In genomic region chr7:35802102-35802466, GRCh38 we compare ENCODE assay signal across 8 cellular contexts. TPM values are rescaled to one million over a fixed set of nuclear protein-coding genes. Genes with fewer than 3 reads are reported as not detected.
A peak's percentile ranks its signal among the peaks of the same experiment; 100 is the strongest.
DNase-seq lines count a peak whose midpoint lies in the region; ATAC-seq and TF ChIP-seq lines count a peak whose summit lies in the region.

No MANE protein-coding gene starts in this region.

- no peaks in the 10 kb centered on the region for H3K36me3 Mint-ChIP-seq in MCF 10A (ENCODE audit: insufficient read depth, unreplicated experiment)

- peak overlapping the region; percentile 75 for H3K4me2 ChIP-seq in mesendoderm (ENCODE audit: low read length)

- POLR2A ChIA-PET in MCF 10A (lab: Yijun Ruan, JAX): interaction anchor here (0.7 to 5.9 kb wide), 13 partner anchors 10 to 590 kb away, joined by 3 to 113 read pairs (median 5); partner anchors contain the start of gene HERPUD2

- H3K9ac ChIP-seq in mesendoderm (ENCODE audit: low read length): peak overlapping the region; percentile 98

- H4K8ac ChIP-seq in mesendoderm (ENCODE audit: low read depth, low read length): no peak overlapping the region

- H3K27ac ChIP-seq in heart left ventricle: peak overlapping the region; percentile 90 to 99 (median 97)
- no peak overlapping the region for H3K27ac ChIP-seq in mesendoderm (ENCODE audit: low read depth, low read length)
- H3K27ac ChIP-seq in uterus: peak overlapping the region; percentile 98 to 99

- WGBS in heart left ventricle, 4 donors: 0 to 1% (median 1%) methylated on average over 4 of the region's 4 CpGs
- WGBS in mesendoderm (ENCODE audit: extremely low coverage, insufficient coverage, low lambda C conversion rate): no CpG with 5 or more reads among the region's 4 CpGs

- H3K18ac ChIP-seq in mesendoderm (ENCODE audit: low read length): no peak overlapping the region

- H3K27me3 ChIP-seq in heart left ventricle: no peaks in the 10 kb centered on the region
- no peaks in the 10 kb centered on the region for H3K27me3 ChIP-seq in mesendoderm (ENCODE audit: insufficient read depth, low read length, poor library complexity)
- no peaks in the 10 kb centered on the region for H3K27me3 ChIP-seq in uterus

- no peak overlapping the region for H3K23ac ChIP-seq in mesendoderm (ENCODE audit: low read length)

- no peak for TF ChIP-seq CTCF in heart left ventricle (IDR thresholded peaks at IDR 0.05)
- no peak for TF ChIP-seq CTCF in MCF 10A (IDR thresholded peaks at IDR 0.05; ENCODE audit: unreplicated experiment)
- TF ChIP-seq CTCF in uterus (IDR thresholded peaks at IDR 0.05): no peak

- H3K56ac ChIP-seq in mesendoderm (ENCODE audit: low read length): peak overlapping the region; percentile 78

- no peak overlapping the region for H4K5ac ChIP-seq in mesendoderm (ENCODE audit: low read length)

- H2BK120ac ChIP-seq in mesendoderm (ENCODE audit: low read depth, low read length): no peak overlapping the region

- peaks cover 44% of the 10 kb centered on the region for H3K79me2 ChIP-seq in mesendoderm (ENCODE audit: control insufficient read depth, insufficient read depth, low read length)

- DNase-seq in heart left ventricle: no peak
- no peak for DNase-seq in left ventricle myocardium superior
- no peak for DNase-seq in MCF 10A (ENCODE audit: unreplicated experiment)
- DNase-seq in mesendoderm: no peak
- DNase-seq in uterus: no peak
- DNase-seq in NCI-H1048 (lab: John Stamatoyannopoulos, UW): no peak
- no peak for DNase-seq in COLO668 (lab: John Stamatoyannopoulos, UW; ENCODE audit: unreplicated experiment)

- H3K79me1 ChIP-seq in mesendoderm (ENCODE audit: low read length): peaks cover 2% of the 10 kb centered on the region

- intact Hi-C loops in heart left ventricle (cut with DNase I) (loop anchor here (2.0 to 10.0 kb wide), 13 partner anchors 40 to 105 kb away; no protein-coding TSS in a partner anchor), left ventricle myocardium superior (cut with micrococcal nuclease) (loop anchor here (10.0 kb wide), 2 partner anchors 73 to 103 kb away; no protein-coding TSS in a partner anchor), MCF 10A (cut with micrococcal nuclease) (loop anchor here (1.0 to 5.0 kb wide), 3 partner anchors 40 to 110 kb away; no protein-coding TSS in a partner anchor), uterus (cut with DNase I; ENCODE audit: low total_unique reads) (no loop called here)

- TF ChIP-seq POLR2A in heart left ventricle (IDR thresholded peaks at IDR 0.05) (no peak), uterus (IDR thresholded peaks at IDR 0.05) (no peak)

- no peaks in the 10 kb centered on the region for H3K27me3 Mint-ChIP-seq in MCF 10A (ENCODE audit: insufficient read depth, unreplicated experiment)

- peaks cover 10% of the 10 kb centered on the region for H3K4me1 Mint-ChIP-seq in MCF 10A (ENCODE audit: insufficient read depth, unreplicated experiment)

- H3K9me3 Mint-ChIP-seq in MCF 10A (ENCODE audit: unreplicated experiment): no peaks in the 10 kb centered on the region

- no peak overlapping the region for H2AK5ac ChIP-seq in mesendoderm (ENCODE audit: low read length)

- H3K4me1 ChIP-seq in heart left ventricle: peaks cover 0 to 62% (median 39%) of the 10 kb centered on the region in 12 donors
- peaks cover 2% of the 10 kb centered on the region for H3K4me1 ChIP-seq in mesendoderm (ENCODE audit: control insufficient read depth, low read depth, low read length)
- H3K4me1 ChIP-seq in uterus: no peaks in the 10 kb centered on the region

- CTCF ChIA-PET in MCF 10A (lab: Yijun Ruan, JAX): interaction anchor here (0.5 to 3.7 kb wide), 23 partner anchors 10 to 1685 kb away, joined by 3 to 27 read pairs (median 4); no protein-coding TSS in a partner anchor

- H3K4me3 Mint-ChIP-seq in MCF 10A (ENCODE audit: unreplicated experiment): peak overlapping the region; percentile 97

- no peak for ATAC-seq in heart left ventricle
- ATAC-seq in left ventricle myocardium superior: no peak
- ATAC-seq in GM21381 (IDR thresholded peaks at IDR 0.05; ENCODE audit: unreplicated experiment): no peak

- BruUV-seq in MCF 10A (replicated peaks; lab: Mats Ljungman, UMichigan): no TSS peak

- H3K9me3 ChIP-seq in heart left ventricle: no peaks in the 10 kb centered on the region
- H3K9me3 ChIP-seq in uterus: no peaks in the 10 kb centered on the region

- no peak overlapping the region for H2BK15ac ChIP-seq in mesendoderm (replicated peaks; ENCODE audit: low read depth)

- no peak overlapping the region for H3K4ac ChIP-seq in mesendoderm (ENCODE audit: low read depth, low read length)

- H2BK5ac ChIP-seq in mesendoderm (ENCODE audit: low read length): no peak overlapping the region

- no peaks in the 10 kb centered on the region for H3K36me3 ChIP-seq in heart left ventricle
- H3K36me3 ChIP-seq in mesendoderm (ENCODE audit: control insufficient read depth, insufficient read depth, low read length): no peaks in the 10 kb centered on the region
- H3K36me3 ChIP-seq in uterus: no peaks in the 10 kb centered on the region

- peak overlapping the region; percentile 97 for H3K27ac Mint-ChIP-seq in MCF 10A (ENCODE audit: low read depth, unreplicated experiment)

- peak overlapping the region; percentile 58 to 95 (median 88) for H3K4me3 ChIP-seq in heart left ventricle
- peak overlapping the region; percentile 90 for H3K4me3 ChIP-seq in mesendoderm (ENCODE audit: low read length)
- H3K4me3 ChIP-seq in uterus: peak overlapping the region; percentile 90 to 98

RNA-seq across cellular contexts. Expression of gene SEPTIN7, which starts 1.2 kb away (rescaled TPM):
- total RNA-seq in heart left ventricle (100 to 1,000 TPM; 133 to 232 (median 200) TPM), left ventricle myocardium superior (176 TPM), MCF 10A (2022) (173 and 187 TPM in 2 replicates), uterus (100 to 1,000 TPM; 251 to 503 (median 267) TPM)
- polyA plus RNA-seq in heart left ventricle: 100 to 1,000 TPM; 119 to 200 TPM
- 174 TPM for polyA plus RNA-seq in mesendoderm (2013, experiment 1 of 2)
- 173 TPM for polyA plus RNA-seq in mesendoderm (2013, experiment 2 of 2)
